Comparison of ENCODE assay signal across 1 cellular context in genomic region chr10:87692956-87693484, GRCh38.
TF ChIP-seq lines count a peak whose summit lies in the region.

No MANE protein-coding gene starts in this region.

TF ChIP-seq in IMR-90, 13 proteins besides CTCF, POLR2A, EP300 and RAD21 (continued from another document):
- no peak for TF ChIP-seq CHD1 (IDR thresholded peaks at IDR 0.05; ENCODE audit: low read depth, low read length)
- TF ChIP-seq, protein P1, sequence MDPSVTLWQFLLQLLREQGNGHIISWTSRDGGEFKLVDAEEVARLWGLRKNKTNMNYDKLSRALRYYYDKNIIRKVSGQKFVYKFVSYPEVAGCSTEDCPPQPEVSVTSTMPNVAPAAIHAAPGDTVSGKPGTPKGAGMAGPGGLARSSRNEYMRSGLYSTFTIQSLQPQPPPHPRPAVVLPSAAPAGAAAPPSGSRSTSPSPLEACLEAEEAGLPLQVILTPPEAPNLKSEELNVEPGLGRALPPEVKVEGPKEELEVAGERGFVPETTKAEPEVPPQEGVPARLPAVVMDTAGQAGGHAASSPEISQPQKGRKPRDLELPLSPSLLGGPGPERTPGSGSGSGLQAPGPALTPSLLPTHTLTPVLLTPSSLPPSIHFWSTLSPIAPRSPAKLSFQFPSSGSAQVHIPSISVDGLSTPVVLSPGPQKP (IDR thresholded peaks at IDR 0.05; ENCODE audit: borderline replicate concordance, low read depth, low read length) = no peak
- no peak for TF ChIP-seq FOS (IDR thresholded peaks at IDR 0.05; ENCODE audit: low read depth, low read length)
- no peak for TF ChIP-seq MAZ (IDR thresholded peaks at IDR 0.05; ENCODE audit: borderline replicate concordance, low read depth, low read length)
- no peak for TF ChIP-seq CEBPB (IDR thresholded peaks at IDR 0.05; ENCODE audit: low read depth, low read length)
- no peak for TF ChIP-seq SMC3 (IDR thresholded peaks at IDR 0.05; ENCODE audit: low read depth, low read length)
- no peak for TF ChIP-seq BHLHE40 (IDR thresholded peaks at IDR 0.05; ENCODE audit: low read depth, low read length)
- TF ChIP-seq RCOR1 (IDR thresholded peaks at IDR 0.05; ENCODE audit: insufficient replicate concordance, low read length) = no peak
- TF ChIP-seq MXI1 (IDR thresholded peaks at IDR 0.05; ENCODE audit: borderline replicate concordance, low read depth, low read length) = no peak
